8 cellular contexts compared by ENCODE assay signal in the genomic region with DNA sequence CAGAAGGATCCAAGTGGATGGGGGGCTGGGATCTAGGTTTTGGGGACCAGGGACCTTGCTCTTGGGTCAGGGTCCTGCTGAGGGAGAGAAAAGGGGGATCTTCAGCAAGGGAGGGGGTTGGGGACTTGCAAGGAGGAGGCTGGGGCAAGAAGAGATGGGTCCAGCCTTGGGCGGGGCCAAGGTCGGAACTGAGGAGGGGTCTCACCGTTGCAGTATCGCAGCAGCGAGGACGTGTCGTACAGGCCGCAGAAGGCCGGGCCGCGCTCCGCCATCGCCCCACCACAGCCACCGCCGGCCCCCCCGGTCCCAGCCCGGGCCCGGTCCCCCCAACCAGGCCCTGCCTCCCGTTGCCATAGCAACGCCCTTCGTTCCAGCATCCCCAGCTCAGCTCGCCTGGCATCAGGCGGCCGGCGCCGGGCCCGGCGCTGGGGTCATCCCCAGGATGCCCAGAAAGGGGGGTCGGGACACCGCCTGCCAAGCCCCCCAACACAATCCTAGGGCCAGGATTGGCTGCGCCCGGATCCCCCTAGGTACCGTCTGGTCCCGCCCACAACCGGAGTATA. TPM values are rescaled to one million over a fixed set of nuclear protein-coding genes. Genes with fewer than 3 reads are reported as not detected.
DNase-seq lines count a peak whose midpoint lies in the region; ATAC-seq, FAIRE-seq and TF ChIP-seq lines count a peak whose summit lies in the region.

No MANE protein-coding gene starts in this region.

- DNase-seq in cardiac muscle cell (ENCODE audit: low read depth in 1 of 2, low spot score in 1 of 2) (no peak), left cardiac atrium (no peak), kidney (peak; percentile 76), tibial artery (no peak), Ammon's horn (ENCODE audit: low spot score) (no peak), SIG-M5 (lab: John Stamatoyannopoulos, UW) (no peak), OCI-M1 (lab: John Stamatoyannopoulos, UW) (no peak)
- no peak for DNase-seq in activated naive CD8-positive, alpha-beta T cell treated with anti-CD3 and anti-CD28 coated beads, Interleukin-2, amount 50 U/mL, for 24 hours

- ATAC-seq in left cardiac atrium: no peak
- ATAC-seq in activated naive CD8-positive, alpha-beta T cell treated with anti-CD3 and anti-CD28 coated beads, Interleukin-2, amount 50 U/mL, for 24 hours: no peak

- H3K4me3 Mint-ChIP-seq in activated naive CD8-positive, alpha-beta T cell treated with anti-CD3 and anti-CD28 coated beads, Interleukin-2, amount 50 U/mL, for 24 hours: peak overlapping the region; percentile 76

- FAIRE-seq in kidney (lab: Jason Lieb, UNC): no peak

- no peaks in the 10 kb centered on the region for H3K4me1 ChIP-seq in cardiac muscle cell (ENCODE audit: low read depth)
- peaks cover 7 to 13% of the 10 kb centered on the region in 2 donors for H3K4me1 ChIP-seq in kidney (ENCODE audit: control insufficient read depth in 1 of 2, insufficient read depth in 1 of 2, low read depth in 1 of 2, low read length in 2 of 2)
- peaks cover 0 to 45% (median 20%) of the 10 kb centered on the region in 4 donors for H3K4me1 ChIP-seq in tibial artery

- H3K27ac Mint-ChIP-seq in activated naive CD8-positive, alpha-beta T cell treated with anti-CD3 and anti-CD28 coated beads, Interleukin-2, amount 50 U/mL, for 24 hours: no peak overlapping the region

- H3K36me3 Mint-ChIP-seq in activated naive CD8-positive, alpha-beta T cell treated with anti-CD3 and anti-CD28 coated beads, Interleukin-2, amount 50 U/mL, for 24 hours (ENCODE audit: low read depth): peaks cover 11% of the 10 kb centered on the region

- H3K27me3 ChIP-seq in cardiac muscle cell: no peaks in the 10 kb centered on the region
- H3K27me3 ChIP-seq in tibial artery: peaks cover 0 to 43% of the 10 kb centered on the region in 2 donors

- TF ChIP-seq CTCF in cardiac muscle cell (IDR thresholded peaks at IDR 0.05; ENCODE audit: low read depth, low read length) (no peak), kidney (IDR thresholded peaks at IDR 0.05; ENCODE audit: borderline replicate concordance, extremely low read depth, insufficient read depth) (no peak), tibial artery (IDR thresholded peaks at IDR 0.05) (no peak)

- no peak overlapping the region for H3K9ac ChIP-seq in kidney (ENCODE audit: low read length in 2 of 2)

- peaks cover 8% of the 10 kb centered on the region for H3K27me3 Mint-ChIP-seq in activated naive CD8-positive, alpha-beta T cell treated with anti-CD3 and anti-CD28 coated beads, Interleukin-2, amount 50 U/mL, for 24 hours

- H3K4me3 ChIP-seq in cardiac muscle cell (peak overlapping the region; percentile 33), kidney (ENCODE audit: low read length in 2 of 2) (no peak overlapping the region), tibial artery (peak overlapping the region; percentile 28 to 30)

- no peaks in the 10 kb centered on the region for H3K36me3 ChIP-seq in cardiac muscle cell
- no peaks in the 10 kb centered on the region for H3K36me3 ChIP-seq in kidney (ENCODE audit: control insufficient read depth in 1 of 2, insufficient read depth in 2 of 2, low read length in 2 of 2)
- no peaks in the 10 kb centered on the region for H3K36me3 ChIP-seq in tibial artery

- H3K4me1 Mint-ChIP-seq in activated naive CD8-positive, alpha-beta T cell treated with anti-CD3 and anti-CD28 coated beads, Interleukin-2, amount 50 U/mL, for 24 hours: peaks cover 36% of the 10 kb centered on the region

- H3K27ac ChIP-seq in cardiac muscle cell (no peak overlapping the region), kidney (ENCODE audit: low read depth in 2 of 2, low read length in 2 of 2) (no peak overlapping the region), tibial artery (no peak overlapping the region)

- H3K9me3 Mint-ChIP-seq in activated naive CD8-positive, alpha-beta T cell treated with anti-CD3 and anti-CD28 coated beads, Interleukin-2, amount 50 U/mL, for 24 hours: no peaks in the 10 kb centered on the region

- intact Hi-C loops in left cardiac atrium (cut with DNase I) (no loop called here), kidney (cut with DNase I) (no loop called here), tibial artery (cut with DNase I; ENCODE audit: low total_unique reads) (no loop called here)

- H3K9me3 ChIP-seq in cardiac muscle cell (ENCODE audit: low read depth) (no peaks in the 10 kb centered on the region), kidney (ENCODE audit: control insufficient read depth in 1 of 2, low read length in 2 of 2) (no peaks in the 10 kb centered on the region), tibial artery (no peaks in the 10 kb centered on the region)

RNA-seq across cellular contexts. Expression of a gene that starts 6.0 kb away (rescaled TPM):
- total RNA-seq in cardiac muscle cell (24.7 and 41.0 TPM in 2 replicates), left cardiac atrium (10 to 100 TPM; 30.1 to 34.8 TPM), kidney (93.8 TPM)
- polyA plus RNA-seq in cardiac muscle cell (26.2 and 39.7 TPM in 2 replicates), kidney (ENCODE audit: insufficient read depth, low read depth, low replicate concordance) (36.6 TPM)

RNA-seq across cellular contexts. Expression of a gene that starts 22.9 kb away (rescaled TPM):
- total RNA-seq in cardiac muscle cell: 10.8 and 23.6 TPM in 2 replicates
- polyA plus RNA-seq in cardiac muscle cell: 12.8 and 14.9 TPM in 2 replicates
- 10 to 100 TPM in 1 of 2 donors, 1 to 10 TPM in 1; 7.2 to 11.0 TPM for total RNA-seq in left cardiac atrium
- total RNA-seq in kidney: 3.3 TPM
- polyA plus RNA-seq in kidney (ENCODE audit: insufficient read depth, low read depth, low replicate concordance): 0.65 TPM

RNA-seq across cellular contexts. Expression of a gene that starts 43.1 kb away (rescaled TPM):
- total RNA-seq in cardiac muscle cell (0.14 TPM in 1 of 2 replicates, not detected in the other), left cardiac atrium (10 to 100 TPM in 1 of 2 donors, 1 to 10 TPM in 1; 5.2 to 17.7 TPM), kidney (9.7 TPM)
- polyA plus RNA-seq in cardiac muscle cell (0.14 TPM in 1 of 2 replicates, not detected in the other), kidney (ENCODE audit: insufficient read depth, low read depth, low replicate concordance) (6.8 TPM)

RNA-seq across cellular contexts. Expression of a gene that starts 46.6 kb away (rescaled TPM):
- total RNA-seq in cardiac muscle cell: 258 and 298 TPM in 2 replicates
- 696 and 731 TPM in 2 replicates for polyA plus RNA-seq in cardiac muscle cell
- 100 to 1,000 TPM; 251 to 270 TPM for total RNA-seq in left cardiac atrium
- total RNA-seq in kidney: 252 TPM
- 358 TPM for polyA plus RNA-seq in kidney (ENCODE audit: insufficient read depth, low read depth, low replicate concordance)

RNA-seq across cellular contexts. Expression of a gene that starts 47.3 kb away (rescaled TPM):
- total RNA-seq in cardiac muscle cell (22.2 and 31.1 TPM in 2 replicates), left cardiac atrium (1 to 10 TPM; 2.9 to 3.2 TPM), kidney (8.0 TPM)
- polyA plus RNA-seq in cardiac muscle cell (12.3 and 14.6 TPM in 2 replicates), kidney (ENCODE audit: insufficient read depth, low read depth, low replicate concordance) (6.8 TPM)

Comparison
In these comparisons a context has a peak if more than half of its experiments do, and no peak if none do; other contexts are left out.
1. H3K4me3 ChIP-seq: peak in cardiac muscle cell (single experiment) and tibial artery (2 of 2); none in kidney (0 of 2).